8 cellular contexts compared by ENCODE assay signal in the genomic region with DNA sequence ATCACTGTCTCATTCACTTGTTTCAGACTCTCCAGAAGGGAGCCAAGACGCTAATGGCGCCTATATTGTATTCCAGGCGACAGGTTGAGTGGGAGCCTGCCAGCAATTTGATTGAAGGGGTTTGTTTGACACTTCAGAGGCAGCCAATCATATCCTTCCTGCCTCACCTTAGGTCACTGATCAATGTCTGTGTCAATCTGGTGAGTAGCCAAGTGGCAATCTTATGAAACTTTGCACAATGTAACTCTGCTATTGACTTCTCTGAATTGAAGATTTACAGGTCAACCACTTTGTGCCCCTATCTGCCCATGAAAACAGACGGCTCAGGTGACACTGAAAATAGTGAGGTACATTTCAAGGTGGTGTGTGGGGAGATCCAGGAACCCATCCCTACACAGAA.
"Had no signal": no experiment of that assay in that cellular context is flagged by ENCODE, and none has a peak within 500 bp of the region (broad histone marks: within the 10 kb centered on the region; RNA-seq: fewer than 3 reads in every experiment).

No MANE protein-coding gene starts in this region.

- H3K4me1 Mint-ChIP-seq: IgD-negative memory B cell had no signal

- H3K4me3 Mint-ChIP-seq: IgD-negative memory B cell had no signal

- ATAC-seq: K562 had no signal

- H3K9me3 Mint-ChIP-seq: IgD-negative memory B cell had no signal

- FAIRE-seq: HTR-8/SVneo, K562 had no signal

- H3K4me3 ChIP-seq: K562 had no signal

- H3K27ac ChIP-seq: HL-60, KMS-11 had no signal

- H3K9ac ChIP-seq: KMS-11 had no signal

- H3K4me2 ChIP-seq: KMS-11 had no signal

- DNase-seq: Karpas-422, KBM-7, KG1 had no signal

- H3K36me3 Mint-ChIP-seq: IgD-negative memory B cell had no signal
